In the genomic region with DNA sequence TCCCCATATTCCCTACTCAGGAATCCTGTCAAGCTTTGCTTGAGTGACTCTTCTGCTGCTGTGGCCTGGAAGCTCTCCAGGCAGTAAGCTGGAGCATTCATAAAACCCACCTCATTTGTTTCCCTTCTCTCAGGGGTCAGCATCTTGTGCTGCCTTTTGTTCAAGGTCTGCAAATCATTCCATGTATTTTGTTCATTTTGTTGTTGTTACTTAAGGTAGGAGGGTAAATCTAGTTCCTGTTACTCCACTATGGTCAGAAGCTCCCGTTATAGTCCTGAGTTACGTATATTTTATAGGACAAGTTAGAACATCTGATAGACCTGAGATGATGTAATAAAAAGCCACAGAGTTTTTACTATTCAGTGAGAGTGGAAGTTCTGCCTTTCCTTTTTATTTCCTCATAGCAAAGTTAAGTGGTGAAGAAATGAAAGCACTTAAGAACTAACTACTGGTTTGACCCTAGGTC, we compare ENCODE assay signal across 18 cellular contexts. TPM values are rescaled to one million over a fixed set of nuclear protein-coding genes. Genes with fewer than 3 reads are reported as not detected.
A peak's percentile ranks its signal among the peaks of the same experiment; 100 is the strongest.
DNase-seq lines count a peak whose midpoint lies in the region; ATAC-seq and TF ChIP-seq lines count a peak whose summit lies in the region.
"Had no signal": no experiment of that assay in that cellular context is flagged by ENCODE, and none has a peak within 500 bp of the region (broad histone marks: within the 10 kb centered on the region; RNA-seq: fewer than 3 reads in every experiment).

No MANE protein-coding gene starts in this region.

- DNase-seq in cardiac muscle cell (ENCODE audit: low read depth in 1 of 2, low spot score in 1 of 2) = peak in 1 of 2 donors; percentile 8
- DNase-seq in heart left ventricle = no peak
- peak; percentile 82 for DNase-seq in SKM-1 treated with dmso at 0.1 percent for 144 hours (lab: John Stamatoyannopoulos, UW; ENCODE audit: unreplicated experiment)
- peak; percentile 72 for DNase-seq in kidney glomerular epithelial cell (lab: John Stamatoyannopoulos, UW)
- DNase-seq in upper lobe of right lung = no peak
- no peak for DNase-seq in Peyer's patch
- DNase-seq: activated naive CD4-positive, alpha-beta T cell treated with anti-CD3 and anti-CD28 coated beads, Interleukin-2, amount 50 U/mL, for 16 hours; esophagus squamous epithelium; GDM1; hippocampal formation; MG63; NCI-H2227 treated with DMSO at 0.1 percent for 48 hours; nucleus accumbens; T-cell had no signal

- TF ChIP-seq CTCF in cardiac muscle cell (IDR thresholded peaks at IDR 0.05; ENCODE audit: low read depth, low read length) (no peak), heart left ventricle (IDR thresholded peaks at IDR 0.05) (no peak), upper lobe of right lung (IDR thresholded peaks at IDR 0.05) (no peak), Peyer's patch (IDR thresholded peaks at IDR 0.05) (no peak)

- no peaks in the 10 kb centered on the region for H3K36me3 ChIP-seq in cardiac muscle cell
- H3K36me3 ChIP-seq in heart left ventricle = peaks cover 0 to 38% (median 18%) of the 10 kb centered on the region in 9 donors
- H3K36me3 ChIP-seq in upper lobe of right lung = peaks cover 7% of the 10 kb centered on the region
- H3K36me3 ChIP-seq in Peyer's patch = peaks cover 0 to 16% (median 0%) of the 10 kb centered on the region in 3 donors

- 90 to 96% (median 92%) methylated on average over 2 of the region's 2 CpGs for WGBS in heart left ventricle, 4 donors

- no peaks in the 10 kb centered on the region for H3K4me1 ChIP-seq in cardiac muscle cell (ENCODE audit: low read depth)
- H3K4me1 ChIP-seq in heart left ventricle = peaks cover 0 to 18% (median 0%) of the 10 kb centered on the region in 12 donors
- peaks cover 4% of the 10 kb centered on the region for H3K4me1 ChIP-seq in upper lobe of right lung
- H3K4me1 ChIP-seq in Peyer's patch = no peaks in the 10 kb centered on the region
- H3K4me1 ChIP-seq: esophagus squamous epithelium had no signal

- peak overlapping the region; percentile 15 for H3K27ac ChIP-seq in cardiac muscle cell
- H3K27ac ChIP-seq in heart left ventricle = peak overlapping the region in 1 of 12 donors; percentile 1
- no peak overlapping the region for H3K27ac ChIP-seq in upper lobe of right lung
- no peak overlapping the region for H3K27ac ChIP-seq in Peyer's patch
- H3K27ac ChIP-seq: esophagus squamous epithelium had no signal

- TF ChIP-seq POLR2A in heart left ventricle (IDR thresholded peaks at IDR 0.05) (no peak), Peyer's patch (IDR thresholded peaks at IDR 0.05) (no peak)

- ATAC-seq in heart left ventricle = no peak
- peak; percentile 83 for ATAC-seq in upper lobe of right lung
- no peak for ATAC-seq in HG03469 (IDR thresholded peaks at IDR 0.05; ENCODE audit: unreplicated experiment)
- ATAC-seq in GM21447 (IDR thresholded peaks at IDR 0.05; ENCODE audit: unreplicated experiment) = no peak
- ATAC-seq: activated CD4-positive, CD25-positive, alpha-beta regulatory T cell treated with anti-CD3 and anti-CD28 coated beads, Interleukin-2, amount 50 U/mL, for 24 hours; T-cell had no signal

- intact Hi-C loops in heart left ventricle (cut with DNase I) (no loop called here), upper lobe of right lung (cut with DNase I) (no loop called here)

- H3K4me3 ChIP-seq in cardiac muscle cell (no peak overlapping the region), heart left ventricle (no peak overlapping the region), upper lobe of right lung (no peak overlapping the region), Peyer's patch (no peak overlapping the region)
- H3K4me3 ChIP-seq: esophagus squamous epithelium, lung, MG63 had no signal

- H3K27me3 ChIP-seq in cardiac muscle cell = no peaks in the 10 kb centered on the region
- no peaks in the 10 kb centered on the region for H3K27me3 ChIP-seq in heart left ventricle
- H3K27me3 ChIP-seq in upper lobe of right lung = no peaks in the 10 kb centered on the region
- H3K27me3 ChIP-seq in Peyer's patch = no peaks in the 10 kb centered on the region
- H3K27me3 ChIP-seq: esophagus squamous epithelium, MG63 had no signal

- H3K9me3 ChIP-seq in cardiac muscle cell (ENCODE audit: low read depth) = no peaks in the 10 kb centered on the region
- peaks cover 0 to 8% (median 0%) of the 10 kb centered on the region in 12 donors for H3K9me3 ChIP-seq in heart left ventricle
- H3K9me3 ChIP-seq in upper lobe of right lung = no peaks in the 10 kb centered on the region
- no peaks in the 10 kb centered on the region for H3K9me3 ChIP-seq in Peyer's patch
- H3K9me3 ChIP-seq: esophagus squamous epithelium had no signal

RNA-seq across cellular contexts. Expression of gene SYNJ1, which starts 9.9 kb away (rescaled TPM):
- total RNA-seq in cardiac muscle cell = 6.0 and 10.0 TPM in 2 replicates
- 5.9 and 8.6 TPM in 2 replicates for polyA plus RNA-seq in cardiac muscle cell
- total RNA-seq in heart left ventricle = 10 to 100 TPM in 7 of 9 donors, 1 to 10 TPM in 2; 6.7 to 17.4 (median 11.8) TPM
- polyA plus RNA-seq in heart left ventricle = 1 to 10 TPM; 4.1 to 9.3 TPM
- 22.1 TPM for total RNA-seq in upper lobe of right lung
- 10 to 100 TPM; 13.5 to 45.4 (median 16.1) TPM for total RNA-seq in Peyer's patch

RNA-seq across cellular contexts. Expression of gene PAXBP1, which starts 53.7 kb away (rescaled TPM):
- total RNA-seq in cardiac muscle cell = 28.7 and 76.3 TPM in 2 replicates
- polyA plus RNA-seq in cardiac muscle cell = 30.5 and 36.7 TPM in 2 replicates
- 10 to 100 TPM in 5 of 9 donors, 1 to 10 TPM in 4; 8.1 to 13.8 (median 10.7) TPM for total RNA-seq in heart left ventricle
- polyA plus RNA-seq in heart left ventricle = 10 to 100 TPM in 1 of 2 donors, 1 to 10 TPM in 1; 9.5 to 11.1 TPM
- total RNA-seq in upper lobe of right lung = 34.0 TPM
- 100 to 1,000 TPM in 1 of 4 donors, 10 to 100 TPM in 3; 49.7 to 139 (median 76.5) TPM for total RNA-seq in Peyer's patch

Comparison
In these comparisons a context has a peak if more than half of its experiments do, and no peak if none do; other contexts are left out.
1. DNase-seq: peak in SKM-1 treated with dmso at 0.1 percent for 144 hours (single experiment) and kidney glomerular epithelial cell (single experiment); none in heart left ventricle (0 of 5), upper lobe of right lung (single experiment) and Peyer's patch (0 of 3).